Comparison of ENCODE assay signal across 1 cellular context in the genomic region with DNA sequence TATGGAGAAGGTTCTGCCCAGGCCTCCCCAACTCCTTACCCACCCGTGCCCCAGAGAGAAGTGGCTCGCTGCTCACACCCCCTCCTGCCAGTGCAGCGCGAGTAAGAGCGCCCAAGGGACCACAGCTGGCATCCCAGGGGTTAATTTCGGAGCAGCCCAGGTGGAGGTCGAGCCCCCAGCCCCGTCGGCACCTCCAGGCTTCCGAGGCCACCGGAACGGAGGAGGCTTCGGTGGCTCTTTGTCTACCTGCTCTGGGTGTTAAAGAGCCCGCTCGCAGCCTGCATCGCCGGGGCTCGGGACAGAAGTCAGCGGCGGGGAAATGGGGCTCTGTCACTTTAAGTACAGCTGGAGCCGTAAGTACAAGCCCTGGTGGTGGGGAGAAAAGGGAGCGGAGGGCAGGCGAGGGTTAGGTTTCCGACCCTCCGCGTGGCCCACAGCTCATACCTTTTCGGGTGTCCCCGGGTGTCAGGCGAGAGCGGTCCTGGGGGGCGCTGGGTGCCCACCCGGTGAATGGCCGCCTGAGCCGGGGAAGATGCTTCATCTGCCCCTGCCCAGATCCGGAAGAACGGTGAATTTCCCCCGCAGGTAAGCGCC.
TF ChIP-seq lines count a peak whose summit lies in the region.

No MANE protein-coding gene starts in this region.

TF ChIP-seq in IMR-90, 13 proteins besides CTCF, POLR2A, EP300 and RAD21 (continued from another document):
- TF ChIP-seq, protein P1, sequence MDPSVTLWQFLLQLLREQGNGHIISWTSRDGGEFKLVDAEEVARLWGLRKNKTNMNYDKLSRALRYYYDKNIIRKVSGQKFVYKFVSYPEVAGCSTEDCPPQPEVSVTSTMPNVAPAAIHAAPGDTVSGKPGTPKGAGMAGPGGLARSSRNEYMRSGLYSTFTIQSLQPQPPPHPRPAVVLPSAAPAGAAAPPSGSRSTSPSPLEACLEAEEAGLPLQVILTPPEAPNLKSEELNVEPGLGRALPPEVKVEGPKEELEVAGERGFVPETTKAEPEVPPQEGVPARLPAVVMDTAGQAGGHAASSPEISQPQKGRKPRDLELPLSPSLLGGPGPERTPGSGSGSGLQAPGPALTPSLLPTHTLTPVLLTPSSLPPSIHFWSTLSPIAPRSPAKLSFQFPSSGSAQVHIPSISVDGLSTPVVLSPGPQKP (IDR thresholded peaks at IDR 0.05; ENCODE audit: borderline replicate concordance, low read depth, low read length) = no peak
- TF ChIP-seq, protein P2, sequence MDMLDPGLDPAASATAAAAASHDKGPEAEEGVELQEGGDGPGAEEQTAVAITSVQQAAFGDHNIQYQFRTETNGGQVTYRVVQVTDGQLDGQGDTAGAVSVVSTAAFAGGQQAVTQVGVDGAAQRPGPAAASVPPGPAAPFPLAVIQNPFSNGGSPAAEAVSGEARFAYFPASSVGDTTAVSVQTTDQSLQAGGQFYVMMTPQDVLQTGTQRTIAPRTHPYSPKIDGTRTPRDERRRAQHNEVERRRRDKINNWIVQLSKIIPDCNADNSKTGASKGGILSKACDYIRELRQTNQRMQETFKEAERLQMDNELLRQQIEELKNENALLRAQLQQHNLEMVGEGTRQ (IDR thresholded peaks at IDR 0.05; ENCODE audit: low read depth, low read length) = no peak
- TF ChIP-seq FOS (IDR thresholded peaks at IDR 0.05; ENCODE audit: low read depth, low read length) (no peak), BHLHE40 (IDR thresholded peaks at IDR 0.05; ENCODE audit: low read depth, low read length) (no peak), CEBPB (IDR thresholded peaks at IDR 0.05; ENCODE audit: low read depth, low read length) (no peak)
TF ChIP-seq in IMR-90: peak in this region for 0.
